Comparison of ENCODE assay signal across 8 cellular contexts in the genomic region with DNA sequence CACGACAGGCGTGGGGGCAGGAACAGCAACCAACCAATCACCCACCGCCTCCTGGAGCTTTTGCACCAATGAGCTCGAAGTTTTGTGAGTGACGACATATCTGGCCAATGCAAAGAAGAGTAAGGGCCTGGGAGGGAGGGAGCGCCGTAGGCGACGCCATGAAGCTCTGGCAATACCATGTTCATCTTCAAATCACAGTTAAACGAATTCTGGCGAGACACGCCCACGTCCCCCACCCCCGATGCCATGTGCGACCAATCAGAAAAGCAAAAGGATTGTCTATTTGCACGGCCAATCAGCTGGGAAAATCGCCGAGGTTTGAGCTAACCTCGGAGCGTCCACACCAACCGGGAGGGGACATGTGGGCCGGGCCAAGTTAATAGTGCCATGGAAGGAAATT. TPM values are rescaled to one million over a fixed set of nuclear protein-coding genes. Genes with fewer than 3 reads are reported as not detected.
DNase-seq lines count a peak whose midpoint lies in the region; ATAC-seq, FAIRE-seq and TF ChIP-seq lines count a peak whose summit lies in the region.
"Not testable (repeated sequence)": the region's sequence is repeated elsewhere in the genome, so short reads cannot be mapped to it uniquely, and the experiment has no call there.

Gene ARL17B (minus strand): TSS at position 12 of the 400 bp plus-strand sequence. CDS start 3,369 bp downstream, outside the sequence.

- FAIRE-seq in keratinocyte (lab: Jason Lieb, UNC), result peak; percentile 100

- RAD21 ChIA-PET in HCT116 (lab: Charles Lee; ENCODE audit: low non-redundant PET in 1 of 2, low total read pairs in 2 of 2, uncharacterized antibody in 2 of 2, unreplicated experiment in 2 of 2), result not testable (repeated sequence)

- not testable (repeated sequence) for H3K27ac ChIP-seq in HCT116 (ENCODE audit: low read depth, low read length); keratinocyte (ENCODE audit: control insufficient read depth, insufficient read depth, low read length); thymus (ENCODE audit: low read depth)
- peak within 1 kb of the TSS in 2 of 8 donors; percentile 46 to 50 for H3K27ac ChIP-seq in spleen

- TF ChIP-seq RAD21 in HCT116 (IDR thresholded peaks at IDR 0.05; ENCODE audit: low read depth), result not testable (repeated sequence)

- dilution Hi-C loops in keratinocyte (cut with MboI; ENCODE audit: extremely low pct_ligation_motif_present, low sequenced_read_pairs), result not testable (repeated sequence)

- not testable (repeated sequence) for H3K9me3 ChIP-seq in HCT116 (ENCODE audit: control insufficient read depth in 1 of 2, insufficient read depth in 1 of 2, low read depth in 1 of 2, low read length in 2 of 2); keratinocyte (ENCODE audit: control insufficient read depth, low read depth, low read length); spleen; thymus (ENCODE audit: control insufficient read depth)

- in situ Hi-C loops in astrocyte of the cerebellum (cut with HindIII; ENCODE audit: low sequenced_read_pairs), result not testable (repeated sequence)

- H3K79me2 ChIP-seq in HCT116 (ENCODE audit: insufficient read depth, low read length); keratinocyte (ENCODE audit: control insufficient read depth, insufficient read depth, low read length): not testable (repeated sequence)

- not testable (repeated sequence) for H3K4me2 ChIP-seq in HCT116 (ENCODE audit: low read length); keratinocyte (ENCODE audit: control insufficient read depth, extremely low read depth, insufficient read depth, low read depth, low read length)

- CTCF ChIA-PET in HCT116 (lab: Charles Lee), result not testable (repeated sequence)

- intact Hi-C loops in HCT116 (cut with micrococcal nuclease); spleen (cut with DNase I; ENCODE audit: low total_unique reads): not testable (repeated sequence)

- not testable (repeated sequence) for DNase-seq in HCT116 (ENCODE audit: low read depth, low spot score); astrocyte of the cerebellum (ENCODE audit: low read depth); keratinocyte (ENCODE audit: low read depth, low spot score)
- DNase-seq in activated CD4-positive, alpha-beta T cell treated with anti-CD3 and anti-CD28 coated beads, Interleukin-2, amount 50 U/mL, for 1 hour, result peak; percentile 70
- peak; percentile 89 for DNase-seq in spleen

- H3K27me3 ChIP-seq in HCT116 (ENCODE audit: insufficient read depth, low read length); keratinocyte (ENCODE audit: control insufficient read depth, extremely low read depth, insufficient read depth, low read length); spleen (replicated peaks in 1 of 7); thymus (ENCODE audit: control insufficient read depth, insufficient read depth): not testable (repeated sequence)

- H3K9me1 ChIP-seq in keratinocyte (ENCODE audit: control insufficient read depth, extremely low read depth, insufficient read depth, low read length), result not testable (repeated sequence)

- TF ChIP-seq POLR2A in HCT116 (IDR thresholded peaks at IDR 0.05; ENCODE audit: borderline replicate concordance, extremely low read depth, insufficient read depth, insufficient read length); spleen (IDR thresholded peaks at IDR 0.05): not testable (repeated sequence)

- POLR2A ChIA-PET in HCT116 (lab: Charles Lee), result not testable (repeated sequence)

- not testable (repeated sequence) for H3K4me1 ChIP-seq in HCT116 (ENCODE audit: control insufficient read depth in 1 of 2, insufficient read depth in 2 of 2, low read length in 2 of 2); keratinocyte (ENCODE audit: control insufficient read depth, extremely low read depth, insufficient read depth, low read length); spleen; thymus (ENCODE audit: control insufficient read depth, insufficient read depth, low read length)

- not testable (repeated sequence) for H3K9me2 ChIP-seq in HCT116 (ENCODE audit: insufficient read depth)

- H3K4me3 ChIP-seq in HCT116 (replicated peaks in 1 of 2; ENCODE audit: low read depth in 1 of 2, low read length in 2 of 2) (0 out of 4 replicates have a peak within 1 kb of the TSS, but pooled peaks of 1 of the 2 experiments have one; percentile 20), astrocyte of the cerebellum (ENCODE audit: low read depth, low read length) (peak within 1 kb of the TSS; percentile 16), spleen (peak within 1 kb of the TSS in 3 of 8 donors; percentile 25 to 51 (median 28))
- not testable (repeated sequence) for H3K4me3 ChIP-seq in keratinocyte (ENCODE audit: control insufficient read depth in 2 of 3, extremely low read depth in 1 of 3, insufficient read depth in 2 of 3, low read depth in 1 of 3, low read length in 3 of 3); thymus (ENCODE audit: low read length)

- ATAC-seq in GM18519 (IDR thresholded peaks at IDR 0.05; ENCODE audit: low FRiP score, unreplicated experiment) (peak; percentile 85), HCT116 (peak; percentile 98), HG03565 (IDR thresholded peaks at IDR 0.05; ENCODE audit: unreplicated experiment) (peak; percentile 77)

- BruUV-seq in HCT116 (replicated peaks; lab: Mats Ljungman, UMichigan), result TSS peak; percentile 87

- H4K20me1 ChIP-seq in HCT116 (ENCODE audit: insufficient read depth); keratinocyte (ENCODE audit: control insufficient read depth, extremely low read depth, insufficient read depth, low read length): not testable (repeated sequence)

- TF ChIP-seq CTCF in HCT116 (IDR thresholded peaks at IDR 0.05 in 2 of 3, conservative IDR thresholded peaks at IDR 0.05 in 1 of 3; ENCODE audit: borderline replicate concordance in 1 of 3, insufficient read depth in 1 of 3, low read depth in 2 of 3, low read length in 2 of 3); astrocyte of the cerebellum (IDR thresholded peaks at IDR 0.05; ENCODE audit: low read depth, low read length, missing control alignments); keratinocyte (optimal IDR thresholded peaks at IDR 0.05 in 1 of 3, IDR thresholded peaks at IDR 0.05 in 1 of 3, conservative IDR thresholded peaks at IDR 0.05 in 1 of 3; ENCODE audit: extremely low read depth in 1 of 3, insufficient read depth in 2 of 3, low read length in 3 of 3); spleen (IDR thresholded peaks at IDR 0.05 in 8 of 11, conservative IDR thresholded peaks at IDR 0.05 in 3 of 11): not testable (repeated sequence)

- not testable (repeated sequence) for H2AFZ ChIP-seq in HCT116 (ENCODE audit: low read depth, low read length, poor library complexity, severe bottlenecking); keratinocyte (ENCODE audit: control insufficient read depth, low read length)

- 0% methylated on average over 4 to 14 of the region's 22 CpGs; no CpG with 5 or more reads in 2 of the 5 donors for WGBS in spleen, 5 donors
- 0% methylated on average over 9 of the region's 22 CpGs for WGBS in thymus

- H3K9ac ChIP-seq in HCT116 (ENCODE audit: low read length); keratinocyte (ENCODE audit: control insufficient read depth, extremely low read depth, insufficient read depth, low read length): not testable (repeated sequence)

- H3K36me3 ChIP-seq in HCT116 (ENCODE audit: control insufficient read depth in 1 of 2, insufficient read depth in 2 of 2, low read length in 2 of 2); keratinocyte (ENCODE audit: control insufficient read depth in 2 of 2, extremely low read depth in 1 of 2, insufficient read depth in 2 of 2, low read length in 2 of 2); spleen; thymus (ENCODE audit: control insufficient read depth, insufficient read depth): not testable (repeated sequence)

TF ChIP-seq in HCT116, 20 proteins besides CTCF, POLR2A, EP300 and RAD21:
- TF ChIP-seq SP1 (IDR thresholded peaks at IDR 0.05; ENCODE audit: low read depth), result peak; percentile 45

RNA-seq across cellular contexts. Expression of gene ARL17B, which starts in this region (rescaled TPM):
- 20.9 TPM for total RNA-seq in HCT116 (2021; ENCODE audit: unreplicated experiment)
- 2.5 and 4.7 TPM in 2 replicates for polyA plus RNA-seq in HCT116 (2012)
- polyA plus RNA-seq in keratinocyte, result 6.7 to 10.6 TPM (median 9.7 TPM) in 3 replicates
- 3.7 TPM for polyA plus RNA-seq in keratinocyte (2011; ENCODE audit: low read depth)
- 4.2 and 4.7 TPM in 2 replicates for polyA plus RNA-seq in keratinocyte (2011; cell fraction: cytosol; rRNA removed)
- polyA plus RNA-seq in keratinocyte (2011; cell fraction: nucleus; rRNA removed), result 5.9 and 15.6 TPM in 2 replicates
- 2.5 and 8.8 TPM in 2 replicates for polyA plus RNA-seq in keratinocyte (2012; ENCODE audit: low replicate concordance)
- 1.9 to 2.5 TPM (median 2.0 TPM) in 3 replicates for polyA minus RNA-seq in keratinocyte
- polyA minus RNA-seq in keratinocyte (2011; cell fraction: cytosol; rRNA and poly(A)+ RNA removed), result not detected
- 0.84 and 5.0 TPM in 2 replicates for polyA minus RNA-seq in keratinocyte (2011; cell fraction: nucleus; rRNA and poly(A)+ RNA removed)
- total RNA-seq in spleen, result 10 to 100 TPM; 15.0 to 43.8 (median 29.5) TPM
- polyA plus RNA-seq in spleen, result 10 to 100 TPM in 1 of 3 donors, 1 to 10 TPM in 2; 7.9 to 13.2 (median 8.1) TPM
- polyA plus RNA-seq in thymus, result 10.7 TPM
